In genomic region chr2:567865-568638, GRCh38 we compare ENCODE assay signal across 10 cellular contexts.
DNase-seq lines count a peak whose midpoint lies in the region; ATAC-seq, FAIRE-seq and TF ChIP-seq lines count a peak whose summit lies in the region.
"Had no signal": no experiment of that assay in that cellular context is flagged by ENCODE, and none has a peak within 500 bp of the region (broad histone marks: within the 10 kb centered on the region; RNA-seq: fewer than 3 reads in every experiment).

No MANE protein-coding gene starts in this region.

- intact Hi-C loops in left lung (cut with DNase I): no loop called here

- no peak for TF ChIP-seq CTCF in cardiac fibroblast (IDR thresholded peaks at IDR 0.05; ENCODE audit: low read depth, low read length)
- no peak for TF ChIP-seq CTCF in left lung (IDR thresholded peaks at IDR 0.05)

- no peak for FAIRE-seq in urothelium cell line (lab: Jason Lieb, UNC)

- peak; percentile 21 for DNase-seq in HK-2 (ENCODE audit: unreplicated experiment)
- peak; percentile 34 to 48 for DNase-seq in cardiac fibroblast (ENCODE audit: low read depth in 2 of 2)
- no peak for DNase-seq in left lung
- DNase-seq in urothelium cell line (ENCODE audit: low spot score): peak; percentile 26
- no peak for DNase-seq in iPS-NIHi7 (ENCODE audit: extremely low spot score)
- DNase-seq in hypothalamus (lab: John Stamatoyannopoulos, UW): no peak
- DNase-seq: activated B cell treated with CpG ODN at 0.5 μM for 24 hours had no signal

- peaks cover 0 to 11% of the 10 kb centered on the region in 2 donors for H3K9me3 ChIP-seq in left lung

- H3K4me3 ChIP-seq in cardiac fibroblast (replicated peaks in 1 of 2; ENCODE audit: low read depth in 2 of 2, low read length in 2 of 2) (no peak overlapping the region), left lung (no peak overlapping the region)

- H3K27ac ChIP-seq in left lung: no peak overlapping the region

- H3K36me3 ChIP-seq in left lung: no peaks in the 10 kb centered on the region

- ATAC-seq in left lung (peak; percentile 53), GM19328 (IDR thresholded peaks at IDR 0.05; ENCODE audit: unreplicated experiment) (no peak)
- ATAC-seq: activated naive CD4-positive, alpha-beta T cell treated with anti-CD3 and anti-CD28 coated beads, Interleukin-2, amount 50 U/mL, for 72 hours; natural killer cell treated with Interleukin-12 subunit alpha and Interleukin-12 subunit beta and Interleukin-15 and Interleukin-18, amount 100 ng/mL, for 72 hours had no signal

- no peaks in the 10 kb centered on the region for H3K4me1 ChIP-seq in left lung

- H3K27me3 ChIP-seq in left lung: peaks cover 0 to 3% of the 10 kb centered on the region in 2 donors

Comparison
In these comparisons a context has a peak if more than half of its experiments do, and no peak if none do; other contexts are left out.
1. DNase-seq: peak in HK-2 (single experiment), cardiac fibroblast (2 of 2) and urothelium cell line (single experiment); none in left lung (0 of 2), iPS-NIHi7 (single experiment) and hypothalamus (0 of 51).